ENCODE assay signal across 9 cellular contexts in genomic region chr5:174243904-174244303, GRCh38.
"Had no signal": no experiment of that assay in that cellular context is flagged by ENCODE, and none has a peak within 500 bp of the region (broad histone marks: within the 10 kb centered on the region; RNA-seq: fewer than 3 reads in every experiment).

No MANE protein-coding gene starts in this region.

- DNase-seq: GM23248, GOT3, H7, IMR-90, KG1 had no signal

- H3K36me3 ChIP-seq: HAP-1 had no signal

- H3K9me3 ChIP-seq: HAP-1 had no signal

- H3K27ac ChIP-seq: GM23248, HL-60 had no signal

- H3K4me3 ChIP-seq: GM23248, HAP-1, K562 had no signal

- H3K4me1 ChIP-seq: HAP-1 had no signal

- ATAC-seq: HCT116, K562 had no signal
